ENCODE assay signal across 9 cellular contexts in genomic region chr6:32126880-32127279, GRCh38. TPM values are rescaled to one million over a fixed set of nuclear protein-coding genes. Genes with fewer than 3 reads are reported as not detected.
DNase-seq lines count a peak whose midpoint lies in the region; ATAC-seq and TF ChIP-seq lines count a peak whose summit lies in the region.
"Had no signal": no experiment of that assay in that cellular context is flagged by ENCODE, and none has a peak within 500 bp of the region (broad histone marks: within the 10 kb centered on the region; RNA-seq: fewer than 3 reads in every experiment).

No MANE protein-coding gene starts in this region.

- ATAC-seq in SK-N-SH treated with all-trans-retinoic acid at 6 μM for 48 hours: no peak
- no peak for ATAC-seq in activated T-helper 17 cell treated with anti-CD3 and anti-CD28 coated beads, Interleukin-2, amount 50 U/mL, for 72 hours (replicated peaks)
- no peak for ATAC-seq in stimulated activated naive CD8-positive, alpha-beta T cell treated with anti-CD3 and anti-CD28 coated beads, Interleukin-15, amount 100 ng/mL, for 72 hours
- no peak for ATAC-seq in HG03439 (IDR thresholded peaks at IDR 0.05; ENCODE audit: unreplicated experiment)
- no peak for ATAC-seq in GM18511 (IDR thresholded peaks at IDR 0.05; ENCODE audit: unreplicated experiment)

- H4K20me1 ChIP-seq in SK-N-SH (ENCODE audit: insufficient read depth): no peaks in the 10 kb centered on the region

- TF ChIP-seq EP300 in SK-N-SH (IDR thresholded peaks at IDR 0.05; ENCODE audit: borderline replicate concordance in 1 of 2, low read depth in 1 of 2, low read length in 1 of 2): no peak

- 61% methylated on average over 8 of the region's 8 CpGs for WGBS in SK-N-SH (ENCODE audit: low lambda C conversion rate)

- H2AFZ ChIP-seq in SK-N-SH (ENCODE audit: low read depth): no peak overlapping the region

- no peaks in the 10 kb centered on the region for H3K9me3 Mint-ChIP-seq in activated T-helper 17 cell treated with anti-CD3 and anti-CD28 coated beads, Interleukin-2, amount 50 U/mL, for 72 hours
- H3K9me3 Mint-ChIP-seq in immature natural killer cell: no peaks in the 10 kb centered on the region
- no peaks in the 10 kb centered on the region for H3K9me3 Mint-ChIP-seq in stimulated activated naive CD8-positive, alpha-beta T cell treated with anti-CD3 and anti-CD28 coated beads, Interleukin-15, amount 100 ng/mL, for 72 hours

- peak overlapping the region; percentile 89 for H3K4me3 Mint-ChIP-seq in activated T-helper 17 cell treated with anti-CD3 and anti-CD28 coated beads, Interleukin-2, amount 50 U/mL, for 72 hours
- peak overlapping the region; percentile 97 to 99 (median 98) for H3K4me3 Mint-ChIP-seq in immature natural killer cell
- H3K4me3 Mint-ChIP-seq in stimulated activated naive CD8-positive, alpha-beta T cell treated with anti-CD3 and anti-CD28 coated beads, Interleukin-15, amount 100 ng/mL, for 72 hours: peak overlapping the region; percentile 99 to 100

- H3K9ac ChIP-seq in SK-N-SH: peak overlapping the region; percentile 91

- CTCF ChIA-PET in SK-N-SH (lab: Yijun Ruan, JAX): interaction anchor here (0.8 to 6.2 kb wide), 4 partner anchors 9 to 827 kb away, joined by 3 to 43 read pairs (median 10); no protein-coding TSS in a partner anchor

- no peaks in the 10 kb centered on the region for H3K9me3 ChIP-seq in SK-N-SH

- H3K27ac ChIP-seq in SK-N-SH (ENCODE audit: low read depth in 2 of 2, low read length in 1 of 2): no peak overlapping the region

- peaks cover 63% of the 10 kb centered on the region for H3K36me3 Mint-ChIP-seq in activated T-helper 17 cell treated with anti-CD3 and anti-CD28 coated beads, Interleukin-2, amount 50 U/mL, for 72 hours (ENCODE audit: low read depth)
- peaks cover 11 to 21% (median 15%) of the 10 kb centered on the region in 3 donors for H3K36me3 Mint-ChIP-seq in immature natural killer cell

- no peak for TF ChIP-seq CTCF in SK-N-SH (IDR thresholded peaks at IDR 0.05)

- peak overlapping the region; percentile 75 to 92 for H3K4me3 ChIP-seq in SK-N-SH (ENCODE audit: low read depth in 2 of 2, low read length in 1 of 2)

- H3K9me2 ChIP-seq in SK-N-SH: no peaks in the 10 kb centered on the region

- H3K4me1 ChIP-seq in SK-N-SH (ENCODE audit: control insufficient read depth in 1 of 2, insufficient read depth in 2 of 2, low read depth in 1 of 2, low read length in 1 of 2): peaks cover 18 to 22% of the 10 kb centered on the region in 2 experiments; a peak in 3 of 4 replicates

- POLR2A ChIA-PET in SK-N-SH (lab: Yijun Ruan, JAX): interaction anchor here (0.7 to 1.7 kb wide), 2 partner anchors 10 to 50 kb away, joined by 3 to 7 read pairs; no protein-coding TSS in a partner anchor

- no peaks in the 10 kb centered on the region for H3K27me3 Mint-ChIP-seq in activated T-helper 17 cell treated with anti-CD3 and anti-CD28 coated beads, Interleukin-2, amount 50 U/mL, for 72 hours
- peaks cover 0 to 10% (median 3%) of the 10 kb centered on the region in 3 donors for H3K27me3 Mint-ChIP-seq in immature natural killer cell (ENCODE audit: low read depth in 3 of 3)
- H3K27me3 Mint-ChIP-seq in stimulated activated naive CD8-positive, alpha-beta T cell treated with anti-CD3 and anti-CD28 coated beads, Interleukin-15, amount 100 ng/mL, for 72 hours: no peaks in the 10 kb centered on the region

- DNase-seq in SK-N-SH (no peak), immature natural killer cell (no peak), C1 segment of cervical spinal cord (lab: John Stamatoyannopoulos, UW) (no peak)
- no peak for DNase-seq in stimulated activated naive CD8-positive, alpha-beta T cell treated with anti-CD3 and anti-CD28 coated beads, Interleukin-15, amount 100 ng/mL, for 72 hours
- DNase-seq: RPMI8226 had no signal

- peaks cover 13 to 16% of the 10 kb centered on the region in 2 experiments for H3K36me3 ChIP-seq in SK-N-SH (replicated peaks in 1 of 2; ENCODE audit: control insufficient read depth in 1 of 2, insufficient read depth in 2 of 2, low read length in 1 of 2)

- peaks cover 49% of the 10 kb centered on the region for H3K79me2 ChIP-seq in SK-N-SH (ENCODE audit: insufficient read depth)

- no peak for TF ChIP-seq RAD21 in SK-N-SH (IDR thresholded peaks at IDR 0.05; ENCODE audit: low read length)

- peaks cover 27% of the 10 kb centered on the region for H3K4me1 Mint-ChIP-seq in activated T-helper 17 cell treated with anti-CD3 and anti-CD28 coated beads, Interleukin-2, amount 50 U/mL, for 72 hours
- peaks cover 50 to 63% of the 10 kb centered on the region in 2 donors for H3K4me1 Mint-ChIP-seq in immature natural killer cell
- peaks cover 53% of the 10 kb centered on the region for H3K4me1 Mint-ChIP-seq in stimulated activated naive CD8-positive, alpha-beta T cell treated with anti-CD3 and anti-CD28 coated beads, Interleukin-15, amount 100 ng/mL, for 72 hours

- H3K4me2 ChIP-seq in SK-N-SH: peak overlapping the region; percentile 77

- no peaks in the 10 kb centered on the region for H3K27me3 ChIP-seq in SK-N-SH (ENCODE audit: insufficient read depth)

- peaks cover 5% of the 10 kb centered on the region for H3F3A ChIP-seq in SK-N-SH (replicated peaks; ENCODE audit: insufficient read depth)

- peak overlapping the region; percentile 98 for H3K27ac Mint-ChIP-seq in activated T-helper 17 cell treated with anti-CD3 and anti-CD28 coated beads, Interleukin-2, amount 50 U/mL, for 72 hours
- peak overlapping the region; percentile 90 to 99 (median 98) for H3K27ac Mint-ChIP-seq in immature natural killer cell
- peak overlapping the region; percentile 85 to 99 for H3K27ac Mint-ChIP-seq in stimulated activated naive CD8-positive, alpha-beta T cell treated with anti-CD3 and anti-CD28 coated beads, Interleukin-15, amount 100 ng/mL, for 72 hours

TF ChIP-seq in SK-N-SH, 30 proteins besides CTCF, POLR2A, EP300 and RAD21 (continues in another document):
- no peak for TF ChIP-seq ELF1 (IDR thresholded peaks at IDR 0.05)
- TF ChIP-seq FOXM1 (IDR thresholded peaks at IDR 0.05; ENCODE audit: low read depth): no peak
- TF ChIP-seq SIN3A (IDR thresholded peaks at IDR 0.05; ENCODE audit: borderline replicate concordance, low read depth, low read length): no peak
- no peak for TF ChIP-seq GATA2 (CRISPR knock-in tag; IDR thresholded peaks at IDR 0.05)
- no peak for TF ChIP-seq USF1 (IDR thresholded peaks at IDR 0.05; ENCODE audit: borderline replicate concordance, low read depth)
- TF ChIP-seq RFX5 (IDR thresholded peaks at IDR 0.05; ENCODE audit: low read length): no peak
- TF ChIP-seq TCF12 (IDR thresholded peaks at IDR 0.05): no peak

TF ChIP-seq in SK-N-SH treated with all-trans-retinoic acid at 6 μM for 48 hours, 23 proteins besides CTCF, POLR2A, EP300 and RAD21 (continues in another document):
- no peak for TF ChIP-seq POU6F1 (CRISPR knock-in tag; IDR thresholded peaks at IDR 0.05; ENCODE audit: borderline replicate concordance, low read depth)
- TF ChIP-seq TCF4 (CRISPR knock-in tag; IDR thresholded peaks at IDR 0.05; ENCODE audit: borderline replicate concordance): no peak

RNA-seq across cellular contexts. Expression of gene ATF6B, which starts 1.2 kb away (rescaled TPM):
- polyA plus RNA-seq in SK-N-SH (2012; rRNA removed) (61.3 and 73.0 TPM in 2 replicates), immature natural killer cell (10 to 100 TPM; 19.1 to 39.6 (median 20.7) TPM)
- polyA plus RNA-seq in SK-N-SH (2012; cell fraction: cytosol; rRNA removed): 24.6 and 34.3 TPM in 2 replicates
- polyA plus RNA-seq in SK-N-SH (2012; cell fraction: nucleus; rRNA removed): 148 and 162 TPM in 2 replicates
- total RNA-seq in activated T-helper 17 cell treated with anti-CD3 and anti-CD28 coated beads, Interleukin-2, amount 50 U/mL, for 72 hours: 10 to 100 TPM; 73.4 to 99.9 TPM

RNA-seq across cellular contexts. Expression of gene FKBPL, which starts 3.2 kb away (rescaled TPM):
- polyA plus RNA-seq in SK-N-SH (2012; rRNA removed) (2.7 and 3.5 TPM in 2 replicates), immature natural killer cell (1 to 10 TPM; 2.9 to 3.5 (median 3.2) TPM)
- 2.4 and 2.6 TPM in 2 replicates for polyA plus RNA-seq in SK-N-SH (2012; cell fraction: cytosol; rRNA removed)
- 2.9 and 3.3 TPM in 2 replicates for polyA plus RNA-seq in SK-N-SH (2012; cell fraction: nucleus; rRNA removed)
- 1 to 10 TPM; 7.4 to 9.3 TPM for total RNA-seq in activated T-helper 17 cell treated with anti-CD3 and anti-CD28 coated beads, Interleukin-2, amount 50 U/mL, for 72 hours

RNA-seq across cellular contexts. Expression of gene TNXB, which starts 17.7 kb away (rescaled TPM):
- 0.48 and 0.55 TPM in 2 replicates for polyA plus RNA-seq in SK-N-SH (2012; rRNA removed)
- 0.07 and 0.13 TPM in 2 replicates for polyA plus RNA-seq in SK-N-SH (2012; cell fraction: cytosol; rRNA removed)
- 1.5 and 1.7 TPM in 2 replicates for polyA plus RNA-seq in SK-N-SH (2012; cell fraction: nucleus; rRNA removed)
- total RNA-seq in activated T-helper 17 cell treated with anti-CD3 and anti-CD28 coated beads, Interleukin-2, amount 50 U/mL, for 72 hours: 10 to 100 TPM in 1 of 2 donors, 1 to 10 TPM in 1; 7.2 to 26.8 TPM
- polyA plus RNA-seq in immature natural killer cell: not detected

RNA-seq across cellular contexts. Expression of gene PRRT1, which starts 24.9 kb away (rescaled TPM):
- polyA plus RNA-seq in SK-N-SH (2012; rRNA removed): 1.2 and 1.5 TPM in 2 replicates
- 0.72 and 1.2 TPM in 2 replicates for polyA plus RNA-seq in SK-N-SH (2012; cell fraction: cytosol; rRNA removed)
- 9.8 and 14.4 TPM in 2 replicates for polyA plus RNA-seq in SK-N-SH (2012; cell fraction: nucleus; rRNA removed)
- under 1 TPM; 0.17 to 0.29 TPM for total RNA-seq in activated T-helper 17 cell treated with anti-CD3 and anti-CD28 coated beads, Interleukin-2, amount 50 U/mL, for 72 hours
- polyA plus RNA-seq in immature natural killer cell: not detected

RNA-seq across cellular contexts. Expression of gene PPT2, which starts 27.1 kb away (rescaled TPM):
- polyA plus RNA-seq in SK-N-SH (2012; rRNA removed): 32.7 and 42.1 TPM in 2 replicates
- 20.3 and 24.4 TPM in 2 replicates for polyA plus RNA-seq in SK-N-SH (2012; cell fraction: cytosol; rRNA removed)
- 62.6 and 76.3 TPM in 2 replicates for polyA plus RNA-seq in SK-N-SH (2012; cell fraction: nucleus; rRNA removed)
- total RNA-seq in activated T-helper 17 cell treated with anti-CD3 and anti-CD28 coated beads, Interleukin-2, amount 50 U/mL, for 72 hours: 10 to 100 TPM; 10.5 to 18.0 TPM
- 10 to 100 TPM; 13.1 to 17.0 (median 16.0) TPM for polyA plus RNA-seq in immature natural killer cell
